20 cellular contexts compared by ENCODE assay signal in the genomic region with DNA sequence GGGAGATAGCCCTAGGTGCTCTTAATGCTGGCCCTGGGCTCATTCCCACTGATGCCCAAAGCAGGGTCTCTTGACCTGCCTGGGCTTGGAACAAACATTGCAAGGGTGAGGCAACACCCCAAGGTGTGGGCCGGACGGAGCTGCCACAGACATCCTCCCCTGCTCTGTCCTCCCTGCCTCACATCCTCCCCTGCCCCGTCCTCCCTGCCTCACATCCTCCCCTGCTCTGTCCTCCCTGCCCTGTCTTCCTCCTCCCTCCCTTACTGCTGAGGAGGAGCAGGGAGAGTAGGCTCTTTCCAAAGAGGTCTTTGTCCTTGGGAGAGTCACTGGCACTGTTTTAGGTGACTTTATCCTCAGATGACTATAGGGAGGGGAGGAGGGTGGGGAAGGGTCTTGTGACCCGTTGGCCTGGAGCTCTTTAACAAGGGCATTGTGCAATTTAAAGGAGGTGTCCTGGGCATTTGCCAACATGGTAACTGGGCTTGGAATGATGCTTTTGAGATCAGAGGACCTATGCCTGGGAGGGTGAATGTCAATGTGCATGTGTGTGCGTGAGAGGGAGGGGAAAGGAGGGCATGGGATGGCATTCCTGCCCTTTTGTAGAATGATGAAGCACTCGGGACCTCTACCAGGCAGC. TPM values are rescaled to one million over a fixed set of nuclear protein-coding genes. Genes with fewer than 3 reads are reported as not detected.
A peak's percentile ranks its signal among the peaks of the same experiment; 100 is the strongest.
DNase-seq lines count a peak whose midpoint lies in the region; ATAC-seq and TF ChIP-seq lines count a peak whose summit lies in the region.
"Had no signal": no experiment of that assay in that cellular context is flagged by ENCODE, and none has a peak within 500 bp of the region (broad histone marks: within the 10 kb centered on the region; RNA-seq: fewer than 3 reads in every experiment).

No MANE protein-coding gene starts in this region.

- H3K9me3 ChIP-seq in RWPE2 (ENCODE audit: severe bottlenecking) (no peaks in the 10 kb centered on the region), subcutaneous abdominal adipose tissue (ENCODE audit: control insufficient read depth in 5 of 5, low read length in 5 of 5) (peaks cover 0 to 4% (median 0%) of the 10 kb centered on the region in 5 donors)
- H3K9me3 ChIP-seq: mucosa of descending colon, uterus had no signal

- peak; percentile 18 to 30 for ATAC-seq in activated naive CD4-positive, alpha-beta T cell treated with anti-CD3 and anti-CD28 coated beads, Interleukin-2, amount 50 U/mL, for 72 hours
- ATAC-seq in RWPE2 (ENCODE audit: low read depth) = peak; percentile 11; the same call in 1 of the 3 replicates
- peak; percentile 47 for ATAC-seq in left lobe of liver
- ATAC-seq: CD8-positive, alpha-beta T cell had no signal

- H3K27me3 ChIP-seq in RWPE2 (ENCODE audit: insufficient read depth, poor library complexity, severe bottlenecking) (peaks cover 9% of the 10 kb centered on the region), subcutaneous abdominal adipose tissue (ENCODE audit: control insufficient read depth in 5 of 5, insufficient read depth in 4 of 5, low read length in 5 of 5) (peaks cover 0 to 14% (median under 1%) of the 10 kb centered on the region in 5 donors)
- H3K27me3 ChIP-seq: cardiac muscle cell, uterus had no signal

- no peaks in the 10 kb centered on the region for H3K9me3 Mint-ChIP-seq in activated naive CD4-positive, alpha-beta T cell treated with anti-CD3 and anti-CD28 coated beads, Interleukin-2, amount 50 U/mL, for 72 hours
- H3K9me3 Mint-ChIP-seq in activated naive CD4-positive, alpha-beta T cell treated with anti-CD3 and anti-CD28 coated beads for 36 hours = no peaks in the 10 kb centered on the region
- H3K9me3 Mint-ChIP-seq: CD8-positive, alpha-beta T cell had no signal

- intact Hi-C loops in activated naive CD4-positive, alpha-beta T cell treated with anti-CD3 and anti-CD28 coated beads for 36 hours (cut with micrococcal nuclease) = no loop called here

- peaks cover 3% of the 10 kb centered on the region for H3K27me3 Mint-ChIP-seq in activated naive CD4-positive, alpha-beta T cell treated with anti-CD3 and anti-CD28 coated beads for 36 hours (ENCODE audit: low read depth)
- H3K27me3 Mint-ChIP-seq: activated naive CD8-positive, alpha-beta T cell had no signal

- H3K4me1 Mint-ChIP-seq in activated naive CD4-positive, alpha-beta T cell treated with anti-CD3 and anti-CD28 coated beads for 36 hours (ENCODE audit: low read depth) = peaks cover 6% of the 10 kb centered on the region

- H3K4me1 ChIP-seq in RWPE2 (ENCODE audit: insufficient read depth, poor library complexity, severe bottlenecking) (no peaks in the 10 kb centered on the region), subcutaneous abdominal adipose tissue (ENCODE audit: control insufficient read depth in 5 of 5, insufficient read depth in 5 of 5, low read length in 5 of 5) (peaks cover 0 to 32% (median 18%) of the 10 kb centered on the region in 5 donors)
- H3K4me1 ChIP-seq: parathyroid adenoma, uterus had no signal

- H3K4me3 ChIP-seq in RWPE2 (ENCODE audit: severe bottlenecking) (no peak overlapping the region), subcutaneous abdominal adipose tissue (ENCODE audit: low read depth in 1 of 5, low read length in 5 of 5) (peak overlapping the region in 3 of 5 donors; percentile 16 to 27 (median 24))
- H3K4me3 ChIP-seq: cardiac muscle cell, mucosa of descending colon, uterus had no signal

- TF ChIP-seq CTCF in RWPE2 (IDR thresholded peaks at IDR 0.05; ENCODE audit: poor library complexity, severe bottlenecking) = no peak

- no peak for DNase-seq in activated naive CD4-positive, alpha-beta T cell treated with anti-CD3 and anti-CD28 coated beads, Interleukin-2, amount 50 U/mL, for 72 hours (ENCODE audit: low spot score in 2 of 2)
- no peak for DNase-seq in activated naive CD4-positive, alpha-beta T cell treated with anti-CD3 and anti-CD28 coated beads for 36 hours
- DNase-seq in RWPE2 (ENCODE audit: low spot score) = no peak
- no peak for DNase-seq in left lobe of liver (ENCODE audit: low spot score)
- DNase-seq in retina = no peak
- no peak for DNase-seq in effector CD4-positive, alpha-beta T cell
- no peak for DNase-seq in NCI-H524 (lab: John Stamatoyannopoulos, UW)
- DNase-seq: activated CD4-positive, alpha-beta T cell treated with anti-CD3 and anti-CD28 coated beads for 48 hours; CD8-positive, alpha-beta T cell; KG1; kidney glomerular epithelial cell; SHP77; stimulated activated naive CD4-positive, alpha-beta T cell; uterus had no signal

- peaks cover 8 to 14% of the 10 kb centered on the region in 2 donors for H3K36me3 Mint-ChIP-seq in activated naive CD4-positive, alpha-beta T cell treated with anti-CD3 and anti-CD28 coated beads, Interleukin-2, amount 50 U/mL, for 72 hours
- peaks cover 20% of the 10 kb centered on the region for H3K36me3 Mint-ChIP-seq in activated naive CD4-positive, alpha-beta T cell treated with anti-CD3 and anti-CD28 coated beads for 36 hours (ENCODE audit: low read depth)

- no peak overlapping the region for H3K27ac Mint-ChIP-seq in activated naive CD4-positive, alpha-beta T cell treated with anti-CD3 and anti-CD28 coated beads, Interleukin-2, amount 50 U/mL, for 72 hours
- H3K27ac Mint-ChIP-seq in activated naive CD4-positive, alpha-beta T cell treated with anti-CD3 and anti-CD28 coated beads for 36 hours = no peak overlapping the region
- H3K27ac Mint-ChIP-seq: activated naive CD8-positive, alpha-beta T cell; CD8-positive, alpha-beta T cell had no signal

- H3K9ac ChIP-seq in subcutaneous abdominal adipose tissue (ENCODE audit: low read length in 5 of 5) = no peak overlapping the region
- H3K9ac ChIP-seq: parathyroid adenoma had no signal

- CTCF ChIA-PET in activated naive CD4-positive, alpha-beta T cell treated with anti-CD3 and anti-CD28 coated beads for 36 hours (lab: Charles Lee) = no interaction called here

- H3K36me3 ChIP-seq in RWPE2 (ENCODE audit: low read depth) (peaks cover 22% of the 10 kb centered on the region), subcutaneous abdominal adipose tissue (ENCODE audit: control insufficient read depth in 5 of 5, insufficient read depth in 5 of 5, low read length in 5 of 5) (peaks cover 0 to 35% (median 30%) of the 10 kb centered on the region in 5 donors)
- H3K36me3 ChIP-seq: uterus had no signal

- no peak overlapping the region for H3K4me3 Mint-ChIP-seq in activated naive CD4-positive, alpha-beta T cell treated with anti-CD3 and anti-CD28 coated beads for 36 hours
- H3K4me3 Mint-ChIP-seq: activated naive CD8-positive, alpha-beta T cell; CD8-positive, alpha-beta T cell had no signal

- H3K27ac ChIP-seq in RWPE2 (ENCODE audit: poor library complexity, severe bottlenecking) (no peak overlapping the region), subcutaneous abdominal adipose tissue (ENCODE audit: low read depth, low read length) (no peak overlapping the region)
- H3K27ac ChIP-seq: parathyroid adenoma, uterus had no signal

RNA-seq across cellular contexts. Expression of gene FAM180B, which starts 0.7 kb away (rescaled TPM):
- total RNA-seq in activated naive CD4-positive, alpha-beta T cell treated with anti-CD3 and anti-CD28 coated beads, Interleukin-2, amount 50 U/mL, for 72 hours = under 1 TPM in 1 of 2 donors, not detected in 1; 0.18 TPM
- not detected for total RNA-seq in activated naive CD4-positive, alpha-beta T cell treated with anti-CD3 and anti-CD28 coated beads for 36 hours
- not detected for total RNA-seq in left lobe of liver
- total RNA-seq: cardiac muscle cell, Daoy had no signal

RNA-seq across cellular contexts. Expression of gene C1QTNF4, which starts 7.1 kb away (rescaled TPM):
- 1 to 10 TPM in 1 of 2 donors, under 1 TPM in 1; 0.49 to 1.2 TPM for total RNA-seq in activated naive CD4-positive, alpha-beta T cell treated with anti-CD3 and anti-CD28 coated beads, Interleukin-2, amount 50 U/mL, for 72 hours
- not detected for total RNA-seq in activated naive CD4-positive, alpha-beta T cell treated with anti-CD3 and anti-CD28 coated beads for 36 hours
- total RNA-seq in left lobe of liver = 0.45 TPM
- total RNA-seq: Daoy had no signal

RNA-seq across cellular contexts. Expression of gene NDUFS3, which starts 8.3 kb away (rescaled TPM):
- 100 to 1,000 TPM; 128 to 158 TPM for total RNA-seq in activated naive CD4-positive, alpha-beta T cell treated with anti-CD3 and anti-CD28 coated beads, Interleukin-2, amount 50 U/mL, for 72 hours
- 100 to 1,000 TPM; 123 to 124 TPM for total RNA-seq in activated naive CD4-positive, alpha-beta T cell treated with anti-CD3 and anti-CD28 coated beads for 36 hours
- total RNA-seq in left lobe of liver = 58.2 TPM

RNA-seq across cellular contexts. Expression of gene KBTBD4, which starts 8.4 kb away (rescaled TPM):
- 10 to 100 TPM; 22.1 to 25.4 TPM for total RNA-seq in activated naive CD4-positive, alpha-beta T cell treated with anti-CD3 and anti-CD28 coated beads, Interleukin-2, amount 50 U/mL, for 72 hours
- 10 to 100 TPM; 13.8 to 15.4 TPM for total RNA-seq in activated naive CD4-positive, alpha-beta T cell treated with anti-CD3 and anti-CD28 coated beads for 36 hours
- total RNA-seq in left lobe of liver = 7.0 TPM

RNA-seq across cellular contexts. Expression of gene PTPMT1, which starts 21.8 kb away (rescaled TPM):
- 10 to 100 TPM; 20.4 to 37.5 TPM for total RNA-seq in activated naive CD4-positive, alpha-beta T cell treated with anti-CD3 and anti-CD28 coated beads, Interleukin-2, amount 50 U/mL, for 72 hours
- total RNA-seq in activated naive CD4-positive, alpha-beta T cell treated with anti-CD3 and anti-CD28 coated beads for 36 hours = 10 to 100 TPM; 46.9 to 49.2 TPM
- total RNA-seq in left lobe of liver = 23.8 TPM
